ENCODE assay signal across 25 cellular contexts in genomic region chr1:7014640-7014930, GRCh38.
"Had no signal": no experiment of that assay in that cellular context is flagged by ENCODE, and none has a peak within 500 bp of the region (broad histone marks: within the 10 kb centered on the region; RNA-seq: fewer than 3 reads in every experiment).

No MANE protein-coding gene starts in this region.

- H3K36me3 ChIP-seq: adrenal gland, gastrocnemius medialis, thoracic aorta had no signal

- H3K9ac ChIP-seq: parathyroid adenoma had no signal

- H3K27ac ChIP-seq: adrenal gland, epithelial cell of prostate, parathyroid adenoma, thoracic aorta had no signal

- H3K4me1 ChIP-seq: adrenal gland, parathyroid adenoma had no signal

- H3K27me3 ChIP-seq: adrenal gland, body of pancreas, gastrocnemius medialis had no signal

- FAIRE-seq: urothelium cell line had no signal

- ATAC-seq: body of pancreas; left lobe of liver; naive thymus-derived CD4-positive, alpha-beta T cell had no signal

- DNase-seq: activated CD4-positive, alpha-beta T cell treated with anti-CD3 and anti-CD28 coated beads for 4 hours; activated CD4-positive, alpha-beta T cell treated with anti-CD3 and anti-CD28 coated beads, Interleukin-2, amount 50 U/mL, for 4 hours; activated effector memory CD4-positive, alpha-beta T cell treated with Interleukin-2 at 50 U/mL for 16 hours; activated naive CD4-positive, alpha-beta T cell treated with Interleukin-2 at 50 U/mL for 16 hours; adrenal gland; aorta; cortex of kidney; endodermal cell; hypothalamus; naive thymus-derived CD4-positive, alpha-beta T cell; nucleus accumbens; stimulated activated CD4-positive, alpha-beta T cell treated with anti-CD3 and anti-CD28 coated beads, Interleukin-12 subunit alpha, Interleukin-12 subunit beta, amount 100 ng/mL, for 4 hours; stimulated activated CD4-positive, alpha-beta T cell treated with anti-CD3 and anti-CD28 coated beads, Interleukin-4, amount 100 ng/mL, for 1 hour; trophoblast cell had no signal

- H2AFZ ChIP-seq: parathyroid adenoma had no signal

- H3K4me3 Mint-ChIP-seq: activated naive CD8-positive, alpha-beta T cell; endodermal cell; mesothelial cell of epicardium; naive thymus-derived CD4-positive, alpha-beta T cell; stimulated activated naive CD8-positive, alpha-beta T cell treated with anti-CD3 and anti-CD28 coated beads, Interleukin-15, Interleukin-2, amounts not matched to agents 100 ng/mL and 50 ng/mL, for 24 hours had no signal

- H3K36me3 Mint-ChIP-seq: activated naive CD8-positive, alpha-beta T cell; mesothelial cell of epicardium; naive thymus-derived CD4-positive, alpha-beta T cell had no signal

- H3K27ac Mint-ChIP-seq: activated naive CD8-positive, alpha-beta T cell; endodermal cell; mesothelial cell of epicardium; naive thymus-derived CD4-positive, alpha-beta T cell; stimulated activated naive CD8-positive, alpha-beta T cell treated with anti-CD3 and anti-CD28 coated beads, Interleukin-15, Interleukin-2, amounts not matched to agents 100 ng/mL and 50 ng/mL, for 24 hours had no signal

- H3K4me1 Mint-ChIP-seq: endodermal cell, mesothelial cell of epicardium had no signal

- H3K9me3 Mint-ChIP-seq: endodermal cell; mesothelial cell of epicardium; naive thymus-derived CD4-positive, alpha-beta T cell; stimulated activated naive CD8-positive, alpha-beta T cell treated with anti-CD3 and anti-CD28 coated beads, Interleukin-15, Interleukin-2, amounts not matched to agents 100 ng/mL and 50 ng/mL, for 24 hours had no signal

- H3K27me3 Mint-ChIP-seq: activated naive CD8-positive, alpha-beta T cell; stimulated activated naive CD8-positive, alpha-beta T cell treated with anti-CD3 and anti-CD28 coated beads, Interleukin-15, Interleukin-2, amounts not matched to agents 100 ng/mL and 50 ng/mL, for 24 hours had no signal

- H3K9me3 ChIP-seq: adrenal gland, body of pancreas, gastrocnemius medialis, psoas muscle, thoracic aorta had no signal

- H3K4me3 ChIP-seq: adrenal gland, body of pancreas, gastrocnemius medialis, psoas muscle, thoracic aorta had no signal

- H3K79me2 ChIP-seq: parathyroid adenoma had no signal
